31 cellular contexts compared by ENCODE assay signal in genomic region chr10:49616421-49617230, GRCh38. TPM values are rescaled to one million over a fixed set of nuclear protein-coding genes. Genes with fewer than 3 reads are reported as not detected.
A peak's percentile ranks its signal among the peaks of the same experiment; 100 is the strongest.
DNase-seq lines count a peak whose midpoint lies in the region; ATAC-seq and TF ChIP-seq lines count a peak whose summit lies in the region.
"Had no signal": no experiment of that assay in that cellular context is flagged by ENCODE, and none has a peak within 500 bp of the region (broad histone marks: within the 10 kb centered on the region; RNA-seq: fewer than 3 reads in every experiment).

No MANE protein-coding gene starts in this region.

- H2AFZ ChIP-seq in GM23338: no peak overlapping the region
- H2AFZ ChIP-seq in neural progenitor cell (replicated peaks): no peak overlapping the region

- H3K27ac Mint-ChIP-seq in GM23338 (no peak overlapping the region), neural progenitor cell (no peak overlapping the region)
- H3K27ac Mint-ChIP-seq: dendritic cell treated with granulocyte-macrophage colony-stimulating factor and Interleukin-4, amounts not matched to agents 40 ng/mL and 50 ng/mL, for 4 days; memory B cell had no signal

- H3K27me3 Mint-ChIP-seq in GM23338 (ENCODE audit: insufficient read depth, low read depth, poor library complexity) (peaks cover 78% of the 10 kb centered on the region), neural progenitor cell (ENCODE audit: insufficient read depth, low read depth) (peaks cover 66% of the 10 kb centered on the region)

- H3K4me3 Mint-ChIP-seq in GM23338 (no peak overlapping the region), neural progenitor cell (no peak overlapping the region)
- H3K4me3 Mint-ChIP-seq: dendritic cell treated with granulocyte-macrophage colony-stimulating factor and Interleukin-4, amounts not matched to agents 40 ng/mL and 50 ng/mL, for 4 days; memory B cell had no signal

- H3K27ac ChIP-seq in DOHH2 (ENCODE audit: low read depth, low read length) (no peak overlapping the region), GM23338 (ENCODE audit: low read depth) (no peak overlapping the region), RWPE2 (ENCODE audit: poor library complexity, severe bottlenecking) (no peak overlapping the region), neural progenitor cell (no peak overlapping the region)
- H3K27ac ChIP-seq: cardiac muscle cell, tibial artery had no signal

- H3K9me3 ChIP-seq in DOHH2 (ENCODE audit: control insufficient read depth, insufficient read depth, low read length) (no peaks in the 10 kb centered on the region), RWPE2 (ENCODE audit: severe bottlenecking) (no peaks in the 10 kb centered on the region), neural progenitor cell (ENCODE audit: low read depth) (no peaks in the 10 kb centered on the region)
- H3K9me3 ChIP-seq: tibial artery had no signal

- H3K4me2 ChIP-seq in DOHH2 (ENCODE audit: low read length) (no peak overlapping the region), GM23338 (no peak overlapping the region), neural progenitor cell (no peak overlapping the region)

- H3K4me3 ChIP-seq in DOHH2 (ENCODE audit: low read length) (no peak overlapping the region), GM23338 (no peak overlapping the region), RWPE2 (ENCODE audit: severe bottlenecking) (no peak overlapping the region), neural progenitor cell (no peak overlapping the region)
- H3K4me3 ChIP-seq: cardiac muscle cell, tibial artery had no signal

- no peaks in the 10 kb centered on the region for H3K9me2 ChIP-seq in DOHH2 (replicated peaks; ENCODE audit: control insufficient read depth, low read length)
- no peaks in the 10 kb centered on the region for H3K9me2 ChIP-seq in GM23338 (ENCODE audit: insufficient read depth)

- no peaks in the 10 kb centered on the region for H3K4me1 ChIP-seq in DOHH2 (ENCODE audit: control insufficient read depth, low read length)
- peaks cover 13% of the 10 kb centered on the region for H3K4me1 ChIP-seq in GM23338 (ENCODE audit: insufficient read depth)
- no peaks in the 10 kb centered on the region for H3K4me1 ChIP-seq in RWPE2 (ENCODE audit: insufficient read depth, poor library complexity, severe bottlenecking)
- peaks cover 11% of the 10 kb centered on the region for H3K4me1 ChIP-seq in neural progenitor cell

- H3K4me1 Mint-ChIP-seq in GM23338 (peaks cover 27% of the 10 kb centered on the region), neural progenitor cell (peaks cover 22% of the 10 kb centered on the region)

- H3K36me3 Mint-ChIP-seq in GM23338 (ENCODE audit: low read depth): no peaks in the 10 kb centered on the region
- H3K36me3 Mint-ChIP-seq in neural progenitor cell: no peaks in the 10 kb centered on the region

- H3K79me2 ChIP-seq in DOHH2 (ENCODE audit: control insufficient read depth, low read length) (no peaks in the 10 kb centered on the region), GM23338 (replicated peaks; ENCODE audit: insufficient read depth) (no peaks in the 10 kb centered on the region), neural progenitor cell (ENCODE audit: low read depth) (no peaks in the 10 kb centered on the region)

- no peak overlapping the region for H3K9ac ChIP-seq in neural progenitor cell

- H3F3A ChIP-seq in DOHH2 (ENCODE audit: control insufficient read depth, insufficient read depth) (no peaks in the 10 kb centered on the region), GM23338 (replicated peaks; ENCODE audit: low read depth) (no peaks in the 10 kb centered on the region), neural progenitor cell (ENCODE audit: low read depth) (no peaks in the 10 kb centered on the region)

- H4K20me1 ChIP-seq in DOHH2 (ENCODE audit: control insufficient read depth, insufficient read depth, low read depth, low read length) (no peaks in the 10 kb centered on the region), GM23338 (replicated peaks; ENCODE audit: insufficient read depth) (no peaks in the 10 kb centered on the region; the same call in 1 of the 2 replicates), neural progenitor cell (ENCODE audit: low read depth) (peaks cover 31% of the 10 kb centered on the region)

- TF ChIP-seq CTCF in DOHH2 (IDR thresholded peaks at IDR 0.05; ENCODE audit: low read depth, low read length, poor library complexity, severe bottlenecking): peak; percentile 21
- peak; percentile 21 to 54; a peak in 2 of 4 replicates for TF ChIP-seq CTCF in GM23338 (conservative IDR thresholded peaks at IDR 0.05; ENCODE audit: low read depth in 2 of 2)
- no peak for TF ChIP-seq CTCF in RWPE2 (IDR thresholded peaks at IDR 0.05; ENCODE audit: poor library complexity, severe bottlenecking)
- TF ChIP-seq CTCF in neural progenitor cell (IDR thresholded peaks at IDR 0.05): peak; percentile 14

- no peaks in the 10 kb centered on the region for H3K27me3 ChIP-seq in DOHH2 (ENCODE audit: control insufficient read depth, low read length)
- H3K27me3 ChIP-seq in GM23338 (ENCODE audit: insufficient read depth): peaks cover 78% of the 10 kb centered on the region
- peaks cover 42% of the 10 kb centered on the region for H3K27me3 ChIP-seq in RWPE2 (ENCODE audit: insufficient read depth, poor library complexity, severe bottlenecking)
- H3K27me3 ChIP-seq in neural progenitor cell: peaks cover 83% of the 10 kb centered on the region

- H3K36me3 ChIP-seq in DOHH2 (ENCODE audit: control insufficient read depth, low read length) (no peaks in the 10 kb centered on the region), GM23338 (ENCODE audit: insufficient read depth) (no peaks in the 10 kb centered on the region), RWPE2 (ENCODE audit: low read depth) (no peaks in the 10 kb centered on the region), neural progenitor cell (no peaks in the 10 kb centered on the region)
- H3K36me3 ChIP-seq: cardiac muscle cell, tibial artery had no signal

- ATAC-seq in GM23338: peak; percentile 4; the same call in 2 of the 3 replicates
- ATAC-seq in RWPE2 (ENCODE audit: low read depth): no peak
- no peak for ATAC-seq in HG03175 (IDR thresholded peaks at IDR 0.05; ENCODE audit: unreplicated experiment)
- no peak for ATAC-seq in HG03139 (IDR thresholded peaks at IDR 0.05; ENCODE audit: unreplicated experiment)
- ATAC-seq: esophagus mucosa, left lobe of liver, right cardiac atrium had no signal

- H3K9me3 Mint-ChIP-seq in GM23338 (peaks cover 8% of the 10 kb centered on the region; the same call in 2 of the 3 replicates), neural progenitor cell (no peaks in the 10 kb centered on the region)
- H3K9me3 Mint-ChIP-seq: dendritic cell treated with granulocyte-macrophage colony-stimulating factor and Interleukin-4, amounts not matched to agents 40 ng/mL and 50 ng/mL, for 4 days had no signal

- DNase-seq in GM23338 (ENCODE audit: low spot score) (no peak), RWPE2 (ENCODE audit: low spot score) (peak; percentile 31), neural progenitor cell (ENCODE audit: low spot score) (no peak), SKM-1 treated with dmso at 0.1 percent for 144 hours (lab: John Stamatoyannopoulos, UW; ENCODE audit: unreplicated experiment) (no peak), NCI-H774 (lab: John Stamatoyannopoulos, UW) (no peak)
- DNase-seq: activated CD4-positive, alpha-beta T cell treated with anti-CD3 and anti-CD28 coated beads for 48 hours; activated gamma-delta T cell; DMS53; GOT3; KG1; MM.1S; NCI-H1417; NCI-H2081 treated with DMSO at 0.1 percent for 48 hours; NCI-H2227 treated with DMSO at 0.1 percent for 48 hours; right cardiac atrium; SHP77 treated with DMSO at 0.1 percent for 48 hours; stimulated activated CD4-positive, alpha-beta T cell treated with anti-CD3 and anti-CD28 coated beads, Interleukin-2, amount 100 ng/mL, for 48 hours had no signal

TF ChIP-seq in GM23338, 12 proteins besides CTCF, POLR2A, EP300 and RAD21:
- no peak for TF ChIP-seq ETS1 (IDR thresholded peaks at IDR 0.05)
- no peak for TF ChIP-seq EZH2 (IDR thresholded peaks at IDR 0.05; ENCODE audit: low read depth, unreplicated experiment)
- TF ChIP-seq STAT1 (IDR thresholded peaks at IDR 0.05; ENCODE audit: unreplicated experiment): no peak
- no peak for TF ChIP-seq NANOG (IDR thresholded peaks at IDR 0.05; ENCODE audit: borderline replicate concordance)
- TF ChIP-seq POLR2AphosphoS5 (IDR thresholded peaks at IDR 0.05; ENCODE audit: low read depth): no peak
- no peak for TF ChIP-seq ZNF114 (CRISPR knock-in tag; IDR thresholded peaks at IDR 0.05)
- no peak for TF ChIP-seq JUNB (IDR thresholded peaks at IDR 0.05; ENCODE audit: unreplicated experiment)

RNA-seq across cellular contexts. Expression of gene CHAT, which starts 2.8 kb away (rescaled TPM):
- not detected in 2 replicates for total RNA-seq in GM23338 (2014; rRNA removed; shearing (Covaris generic))
- polyA plus RNA-seq in GM23338 (2016; fragmentation: Nextera tagmentation; extraction: Ambion mirVana): not detected in 2 replicates
- not detected in 2 replicates for total RNA-seq in neural progenitor cell (ENCODE audit: low replicate concordance)
- total RNA-seq: activated CD8-positive, alpha-beta memory T cell treated with anti-CD3 and anti-CD28 coated beads for 36 hours; cardiac muscle cell; esophagus mucosa; fibroblast of villous mesenchyme; G401; left lobe of liver; right cardiac atrium had no signal
- polyA plus RNA-seq: BJ, cardiac muscle cell, right cardiac atrium had no signal

RNA-seq across cellular contexts. Expression of gene SLC18A3, which starts 6.5 kb away (rescaled TPM):
- total RNA-seq in GM23338 (2014; rRNA removed; shearing (Covaris generic)): 0.12 TPM in 1 of 2 replicates, not detected in the other
- 0.09 and 0.16 TPM in 2 replicates for polyA plus RNA-seq in GM23338 (2016; fragmentation: Nextera tagmentation; extraction: Ambion mirVana)
- not detected in 2 replicates for total RNA-seq in neural progenitor cell (ENCODE audit: low replicate concordance)
- total RNA-seq: activated CD8-positive, alpha-beta memory T cell treated with anti-CD3 and anti-CD28 coated beads for 36 hours; cardiac muscle cell; esophagus mucosa; G401; left lobe of liver; T-helper 2 cell treated with Interferon-gamma antibody and Interleukin-4, amounts not matched to agents 100 ng/mL and 5 ng/mL, for 36 hours had no signal
- polyA plus RNA-seq: BJ, cardiac muscle cell had no signal
